ENCODE assay signal across 26 cellular contexts in genomic region chr17:1912146-1912545, GRCh38.
"Had no signal": no experiment of that assay in that cellular context is flagged by ENCODE, and none has a peak within 500 bp of the region (broad histone marks: within the 10 kb centered on the region; RNA-seq: fewer than 3 reads in every experiment).

No MANE protein-coding gene starts in this region.

- H3K27me3 ChIP-seq: ovary, right atrium auricular region, testis had no signal

- H3K36me3 Mint-ChIP-seq: memory B cell; naive thymus-derived CD4-positive, alpha-beta T cell; natural killer cell treated with Interleukin-12 subunit alpha and Interleukin-12 subunit beta and Interleukin-15 and Interleukin-18, amount 100 ng/mL, for 72 hours; stimulated activated naive B cell treated with anti-CD40 and anti-IgM and Interleukin-4, amounts not matched to agents 10 μg/mL and 1 μg/mL and 100 μg/mL, for 72 hours had no signal

- H3K36me3 ChIP-seq: left ventricle myocardium inferior, neutrophil, ovary, right atrium auricular region, right lobe of liver, stomach, thyroid gland, transverse colon, uterus had no signal

- DNase-seq: head of caudate nucleus; hippocampal formation; left ventricle myocardium inferior; midbrain; naive thymus-derived CD4-positive, alpha-beta T cell; occipital lobe; ovary; stimulated activated CD4-positive, alpha-beta T cell treated with anti-CD3 and anti-CD28 coated beads, Interleukin-12 subunit alpha, Interleukin-12 subunit beta, amount 100 ng/mL, for 4 hours; stimulated activated CD4-positive, alpha-beta T cell treated with anti-CD3 and anti-CD28 coated beads, Interleukin-15, amount 100 ng/mL, for 24 hours; stimulated activated CD4-positive, alpha-beta T cell treated with anti-CD3 and anti-CD28 coated beads, Interleukin-2, amount 100 ng/mL, for 24 hours; stimulated activated CD4-positive, alpha-beta T cell treated with anti-CD3 and anti-CD28 coated beads, Interleukin-4, amount 100 ng/mL, for 1 hour; stimulated activated naive B cell treated with anti-CD40 and anti-IgM and Interleukin-4, amounts not matched to agents 10 μg/mL and 1 μg/mL and 100 μg/mL, for 72 hours; stimulated activated naive CD8-positive, alpha-beta T cell treated with anti-CD3 and anti-CD28 coated beads, Interleukin-15, Interleukin-2, amounts not matched to agents 100 U/mL and 50 U/mL, for 24 hours; stomach; testis; thyroid gland; transverse colon; uterus had no signal

- H3K27ac ChIP-seq: left ventricle myocardium inferior, neutrophil, ovary, right atrium auricular region, right lobe of liver, stomach, testis, thyroid gland, transverse colon, uterus had no signal

- H3K4me1 ChIP-seq: testis had no signal

- H3K4me3 Mint-ChIP-seq: memory B cell; naive thymus-derived CD4-positive, alpha-beta T cell; natural killer cell treated with Interleukin-12 subunit alpha and Interleukin-12 subunit beta and Interleukin-15 and Interleukin-18, amount 100 ng/mL, for 72 hours; stimulated activated naive B cell treated with anti-CD40 and anti-IgM and Interleukin-4, amounts not matched to agents 10 μg/mL and 1 μg/mL and 100 μg/mL, for 72 hours had no signal

- H3K9me3 ChIP-seq: left ventricle myocardium inferior, mucosa of descending colon, neutrophil, ovary, right atrium auricular region, right lobe of liver, stomach, testis, thyroid gland, transverse colon, uterus had no signal

- H3K9me3 Mint-ChIP-seq: memory B cell; natural killer cell treated with Interleukin-12 subunit alpha and Interleukin-12 subunit beta and Interleukin-15 and Interleukin-18, amount 100 ng/mL, for 72 hours; stimulated activated naive B cell treated with anti-CD40 and anti-IgM and Interleukin-4, amounts not matched to agents 10 μg/mL and 1 μg/mL and 100 μg/mL, for 72 hours had no signal

- H3K4me3 ChIP-seq: left ventricle myocardium inferior, lung, mucosa of descending colon, ovary, right atrium auricular region, right lobe of liver, stomach, testis, thyroid gland, transverse colon, uterus had no signal

- H3K27ac Mint-ChIP-seq: memory B cell; naive thymus-derived CD4-positive, alpha-beta T cell; natural killer cell treated with Interleukin-12 subunit alpha and Interleukin-12 subunit beta and Interleukin-15 and Interleukin-18, amount 100 ng/mL, for 72 hours; progenitor cell of endocrine pancreas; stimulated activated naive B cell treated with anti-CD40 and anti-IgM and Interleukin-4, amounts not matched to agents 10 μg/mL and 1 μg/mL and 100 μg/mL, for 72 hours had no signal

- ATAC-seq: mucosa of descending colon; naive thymus-derived CD4-positive, alpha-beta T cell; natural killer cell treated with Interleukin-12 subunit alpha and Interleukin-12 subunit beta and Interleukin-15 and Interleukin-18, amount 100 ng/mL, for 72 hours; right lobe of liver; stimulated activated naive B cell treated with anti-CD40 and anti-IgM and Interleukin-4, amounts not matched to agents 10 μg/mL and 1 μg/mL and 100 μg/mL, for 72 hours; stimulated activated naive CD8-positive, alpha-beta T cell treated with anti-CD3 and anti-CD28 coated beads, Interleukin-15, Interleukin-2, amounts not matched to agents 100 U/mL and 50 U/mL, for 24 hours had no signal
